Comparison of ENCODE assay signal across 26 cellular contexts in genomic region chr14:23575086-23575485, GRCh38. TPM values are rescaled to one million over a fixed set of nuclear protein-coding genes. Genes with fewer than 3 reads are reported as not detected.
DNase-seq lines count a peak whose midpoint lies in the region; ATAC-seq and TF ChIP-seq lines count a peak whose summit lies in the region.
"Had no signal": no experiment of that assay in that cellular context is flagged by ENCODE, and none has a peak within 500 bp of the region (broad histone marks: within the 10 kb centered on the region; RNA-seq: fewer than 3 reads in every experiment).

No MANE protein-coding gene starts in this region.

- H3K4me3 ChIP-seq in sigmoid colon: no peak overlapping the region
- H3K4me3 ChIP-seq: psoas muscle, SJSA1 had no signal

- H3K27ac ChIP-seq in angular gyrus (ENCODE audit: low read depth, low read length) (peak overlapping the region; percentile 76), sigmoid colon (no peak overlapping the region)
- H3K27ac ChIP-seq: psoas muscle, SJSA1 had no signal

- peaks cover 0 to 37% (median 19%) of the 10 kb centered on the region in 4 donors for H3K4me1 ChIP-seq in sigmoid colon
- H3K4me1 ChIP-seq: psoas muscle, SJSA1 had no signal

- H3K4me3 Mint-ChIP-seq in activated CD4-positive, alpha-beta T cell treated with anti-CD3 and anti-CD28 coated beads, Interleukin-2, amount 10 ng/mL, durations not matched to agents 24 days and 14 days: no peak overlapping the region
- H3K4me3 Mint-ChIP-seq: activated naive CD4-positive, alpha-beta T cell treated with anti-CD3 and anti-CD28 coated beads for 36 hours; central memory CD8-positive, alpha-beta T cell; memory B cell had no signal

- no peaks in the 10 kb centered on the region for H3K9me3 Mint-ChIP-seq in activated CD4-positive, alpha-beta T cell treated with anti-CD3 and anti-CD28 coated beads, Interleukin-2, amount 10 ng/mL, durations not matched to agents 24 days and 14 days
- H3K9me3 Mint-ChIP-seq: activated naive CD4-positive, alpha-beta T cell treated with anti-CD3 and anti-CD28 coated beads for 36 hours; central memory CD8-positive, alpha-beta T cell; memory B cell had no signal

- no peak for TF ChIP-seq CTCF in sigmoid colon (IDR thresholded peaks at IDR 0.05)

- no peaks in the 10 kb centered on the region for H3K36me3 ChIP-seq in sigmoid colon
- H3K36me3 ChIP-seq: SJSA1 had no signal

- peaks cover 21% of the 10 kb centered on the region for H3K4me1 Mint-ChIP-seq in activated CD4-positive, alpha-beta T cell treated with anti-CD3 and anti-CD28 coated beads, Interleukin-2, amount 10 ng/mL, durations not matched to agents 24 days and 14 days

- 91 to 94% methylated on average over 2 of the region's 2 CpGs for WGBS in sigmoid colon, 2 donors

- H3K27ac Mint-ChIP-seq in activated CD4-positive, alpha-beta T cell treated with anti-CD3 and anti-CD28 coated beads, Interleukin-2, amount 10 ng/mL, durations not matched to agents 24 days and 14 days: peak overlapping the region; percentile 48
- H3K27ac Mint-ChIP-seq: activated naive CD4-positive, alpha-beta T cell treated with anti-CD3 and anti-CD28 coated beads for 36 hours; memory B cell; naive B cell had no signal

- H3K27me3 ChIP-seq in sigmoid colon: peaks cover 30 to 90% (median 60%) of the 10 kb centered on the region in 3 donors

- H3K9me3 ChIP-seq in sigmoid colon: no peaks in the 10 kb centered on the region
- H3K9me3 ChIP-seq: psoas muscle, SJSA1 had no signal

- peaks cover 3% of the 10 kb centered on the region for H3K36me3 Mint-ChIP-seq in activated CD4-positive, alpha-beta T cell treated with anti-CD3 and anti-CD28 coated beads, Interleukin-2, amount 10 ng/mL, durations not matched to agents 24 days and 14 days (ENCODE audit: low read depth)
- H3K36me3 Mint-ChIP-seq: memory B cell had no signal

- H3K27me3 Mint-ChIP-seq in activated CD4-positive, alpha-beta T cell treated with anti-CD3 and anti-CD28 coated beads, Interleukin-2, amount 10 ng/mL, durations not matched to agents 24 days and 14 days: peaks cover 46% of the 10 kb centered on the region

- TF ChIP-seq EP300 in sigmoid colon (IDR thresholded peaks at IDR 0.05): no peak

- DNase-seq in activated CD4-positive, alpha-beta T cell treated with anti-CD3 and anti-CD28 coated beads, Interleukin-2, amount 10 ng/mL, durations not matched to agents 24 days and 14 days: no peak
- DNase-seq in activated CD4-positive, alpha-beta T cell treated with anti-CD3 and anti-CD28 coated beads for 1 hour: no peak
- DNase-seq in left lobe of liver (ENCODE audit: low spot score) (peak; percentile 18), sigmoid colon (peak; percentile 28), GOT3 (lab: John Stamatoyannopoulos, UW) (no peak), NCI-H526 treated with DMSO at 0.1 percent for 48 hours (lab: John Stamatoyannopoulos, UW) (no peak)
- DNase-seq: 8988T; activated CD4-positive, alpha-beta T cell treated with anti-CD3 and anti-CD28 coated beads for 48 hours; activated naive CD4-positive, alpha-beta T cell treated with anti-CD3 and anti-CD28 coated beads for 36 hours; AML-193; aorta; COR-L47; GDM1; kidney glomerular epithelial cell; naive B cell; NCI-H1092; NCI-H2029; psoas muscle; T-helper 2 cell had no signal

- intact Hi-C loops in activated CD4-positive, alpha-beta T cell treated with anti-CD3 and anti-CD28 coated beads, Interleukin-2, amount 10 ng/mL, durations not matched to agents 24 days and 14 days (cut with micrococcal nuclease): no loop called here
- intact Hi-C loops in sigmoid colon (cut with DNase I): no loop called here

- ATAC-seq in left lobe of liver: no peak
- no peak for ATAC-seq in HG03196 (IDR thresholded peaks at IDR 0.05; ENCODE audit: unreplicated experiment)
- ATAC-seq: psoas muscle had no signal

- no peak for TF ChIP-seq POLR2A in sigmoid colon (IDR thresholded peaks at IDR 0.05)

RNA-seq across cellular contexts. Expression of gene JPH4, which starts 3.5 kb away (rescaled TPM):
- total RNA-seq in activated CD4-positive, alpha-beta T cell treated with anti-CD3 and anti-CD28 coated beads, Interleukin-2, amount 10 ng/mL, durations not matched to agents 24 days and 14 days: not detected in 2 replicates
- total RNA-seq in left lobe of liver (0.10 TPM), sigmoid colon (1 to 10 TPM in 3 of 4 donors, under 1 TPM in 1; 0.82 to 3.0 (median 2.1) TPM)
- polyA plus RNA-seq in sigmoid colon: 1 to 10 TPM in 1 of 3 donors, under 1 TPM in 1, not detected in 1; 0.60 to 1.5 TPM
- total RNA-seq: SJSA1 had no signal

RNA-seq across cellular contexts. Expression of gene AP1G2, which starts 7.5 kb away (rescaled TPM):
- 135 and 142 TPM in 2 replicates for total RNA-seq in activated CD4-positive, alpha-beta T cell treated with anti-CD3 and anti-CD28 coated beads, Interleukin-2, amount 10 ng/mL, durations not matched to agents 24 days and 14 days
- total RNA-seq in left lobe of liver: 19.3 TPM
- total RNA-seq in sigmoid colon: 10 to 100 TPM; 16.4 to 37.1 (median 26.3) TPM
- 100 to 1,000 TPM in 1 of 3 donors, 10 to 100 TPM in 2; 33.0 to 124 (median 41.6) TPM for polyA plus RNA-seq in sigmoid colon

RNA-seq across cellular contexts. Expression of gene THTPA, which starts 19.0 kb away (rescaled TPM):
- 14.5 and 16.7 TPM in 2 replicates for total RNA-seq in activated CD4-positive, alpha-beta T cell treated with anti-CD3 and anti-CD28 coated beads, Interleukin-2, amount 10 ng/mL, durations not matched to agents 24 days and 14 days
- 11.1 TPM for total RNA-seq in left lobe of liver
- total RNA-seq in sigmoid colon: 10 to 100 TPM in 3 of 4 donors, 1 to 10 TPM in 1; 8.9 to 30.6 (median 19.4) TPM
- 10 to 100 TPM; 19.2 to 35.4 (median 22.0) TPM for polyA plus RNA-seq in sigmoid colon

RNA-seq across cellular contexts. Expression of gene ZFHX2, which starts 23.5 kb away (rescaled TPM):
- total RNA-seq in activated CD4-positive, alpha-beta T cell treated with anti-CD3 and anti-CD28 coated beads, Interleukin-2, amount 10 ng/mL, durations not matched to agents 24 days and 14 days: 1.8 and 2.8 TPM in 2 replicates
- total RNA-seq in left lobe of liver: 0.81 TPM
- total RNA-seq in sigmoid colon: 1 to 10 TPM in 2 of 4 donors, under 1 TPM in 2; 0.33 to 1.9 (median 0.98) TPM
- under 1 TPM in 2 of 3 donors, not detected in 1; under 0.01 to 0.57 TPM for polyA plus RNA-seq in sigmoid colon
- total RNA-seq: RPMI7951, SJSA1, skeletal muscle tissue had no signal

Comparison
In these comparisons a context has a peak if more than half of its experiments do, and no peak if none do; other contexts are left out.
1. DNase-seq: peak in left lobe of liver (single experiment) and sigmoid colon (single experiment); none in activated CD4-positive, alpha-beta T cell treated with anti-CD3 and anti-CD28 coated beads, Interleukin-2, amount 10 ng/mL, durations not matched to agents 24 days and 14 days (single experiment), activated CD4-positive, alpha-beta T cell treated with anti-CD3 and anti-CD28 coated beads for 1 hour (single experiment), GOT3 (single experiment) and NCI-H526 treated with DMSO at 0.1 percent for 48 hours (single experiment).